11 cellular contexts compared by ENCODE assay signal in the genomic region with DNA sequence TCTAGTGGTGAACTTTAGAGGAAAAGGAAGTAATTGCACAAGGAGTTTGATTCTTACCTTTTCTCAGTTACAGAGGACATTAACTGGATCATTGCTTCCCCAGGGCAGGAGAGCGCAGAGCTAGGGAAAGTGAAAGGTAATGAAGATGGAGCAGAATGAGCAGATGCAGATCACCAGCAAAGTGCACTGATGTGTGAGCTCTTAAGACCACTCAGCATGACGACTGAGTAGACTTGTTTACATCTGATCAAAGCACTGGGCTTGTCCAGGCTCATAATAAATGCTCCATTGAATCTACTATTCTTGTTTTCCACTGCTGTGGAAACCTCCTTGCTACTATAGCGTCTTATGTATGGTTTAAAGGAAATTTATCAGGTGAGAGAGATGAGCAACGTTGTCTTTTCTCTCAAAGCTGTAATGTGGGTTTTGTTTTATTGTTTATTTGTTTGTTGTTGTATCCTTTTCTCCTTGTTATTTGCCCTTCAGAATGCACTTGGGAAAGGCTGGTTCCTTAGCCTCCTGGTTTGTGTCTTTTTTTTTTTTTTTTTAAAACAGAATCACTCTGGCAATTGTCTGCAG. TPM values are rescaled to one million over a fixed set of nuclear protein-coding genes. Genes with fewer than 3 reads are reported as not detected.
DNase-seq lines count a peak whose midpoint lies in the region; ATAC-seq and TF ChIP-seq lines count a peak whose summit lies in the region.
"Had no signal": no experiment of that assay in that cellular context is flagged by ENCODE, and none has a peak within 500 bp of the region (broad histone marks: within the 10 kb centered on the region; RNA-seq: fewer than 3 reads in every experiment).

No MANE protein-coding gene starts in this region.

- H3K27me3 Mint-ChIP-seq in mesothelial cell of epicardium (ENCODE audit: low read depth): no peaks in the 10 kb centered on the region

- DNase-seq in NCI-H187 (lab: John Stamatoyannopoulos, UW): peak; percentile 53 to 67
- no peak for DNase-seq in mesothelial cell of epicardium (ENCODE audit: low spot score in 2 of 2, unreplicated experiment in 2 of 2)
- DNase-seq in GOT3 (lab: John Stamatoyannopoulos, UW): no peak
- DNase-seq in HPDE6-E6E7 (ENCODE audit: extremely low spot score): no peak
- no peak for DNase-seq in NCI-H82 treated with DMSO at 0.1 percent for 48 hours (lab: John Stamatoyannopoulos, UW; ENCODE audit: unreplicated experiment)
- DNase-seq in stimulated activated CD4-positive, alpha-beta T cell treated with anti-CD3 and anti-CD28 coated beads, Interleukin-2, amount 100 ng/mL, for 48 hours: no peak
- DNase-seq: activated CD4-positive, alpha-beta T cell treated with anti-CD3 and anti-CD28 coated beads, Interleukin-2, amount 50 U/mL, for 48 hours; GDM1 had no signal

- H3K4me1 Mint-ChIP-seq in mesothelial cell of epicardium: peaks cover 32% of the 10 kb centered on the region

- peak overlapping the region; percentile 62 for H3K27ac Mint-ChIP-seq in mesothelial cell of epicardium

- H3K36me3 Mint-ChIP-seq in mesothelial cell of epicardium: peaks cover 29% of the 10 kb centered on the region
- H3K36me3 Mint-ChIP-seq: stimulated activated effector memory CD8-positive, alpha-beta T cell treated with anti-CD3 and anti-CD28 coated beads, Interleukin-12 subunit alpha, Interleukin-12 subunit beta, amount 100 ng/mL, for 72 hours had no signal

- ATAC-seq in GM18502 (IDR thresholded peaks at IDR 0.05; ENCODE audit: poor library complexity, unreplicated experiment): peak; percentile 71
- peak; percentile 69 for ATAC-seq in GM21786 (IDR thresholded peaks at IDR 0.05; ENCODE audit: unreplicated experiment)
- ATAC-seq: stimulated activated effector memory CD8-positive, alpha-beta T cell treated with anti-CD3 and anti-CD28 coated beads, Interleukin-12 subunit alpha, Interleukin-12 subunit beta, amount 100 ng/mL, for 72 hours had no signal

- TF ChIP-seq CTCF in mesothelial cell of epicardium (IDR thresholded peaks at IDR 0.05; ENCODE audit: unreplicated experiment): no peak

- no peak overlapping the region for H3K4me3 Mint-ChIP-seq in mesothelial cell of epicardium
- H3K4me3 Mint-ChIP-seq: stimulated activated effector memory CD8-positive, alpha-beta T cell treated with anti-CD3 and anti-CD28 coated beads, Interleukin-12 subunit alpha, Interleukin-12 subunit beta, amount 100 ng/mL, for 72 hours had no signal

- peaks cover 5% of the 10 kb centered on the region for H3K9me3 Mint-ChIP-seq in mesothelial cell of epicardium
- H3K9me3 Mint-ChIP-seq: stimulated activated effector memory CD8-positive, alpha-beta T cell treated with anti-CD3 and anti-CD28 coated beads, Interleukin-12 subunit alpha, Interleukin-12 subunit beta, amount 100 ng/mL, for 72 hours had no signal

RNA-seq across cellular contexts. Expression of gene SLC22A5, which starts 25.3 kb away (rescaled TPM):
- 27.7 to 31.1 TPM (median 30.8 TPM) in 3 replicates for total RNA-seq in mesothelial cell of epicardium

Comparison
In these comparisons a context has a peak if more than half of its experiments do, and no peak if none do; other contexts are left out.
1. DNase-seq: peak in NCI-H187 (2 of 2); none in mesothelial cell of epicardium (0 of 2), GOT3 (single experiment), HPDE6-E6E7 (single experiment), NCI-H82 treated with DMSO at 0.1 percent for 48 hours (single experiment) and stimulated activated CD4-positive, alpha-beta T cell treated with anti-CD3 and anti-CD28 coated beads, Interleukin-2, amount 100 ng/mL, for 48 hours (0 of 2).